ENCODE assay signal across 22 cellular contexts in genomic region chr19:33687761-33688656, GRCh38.
"Had no signal": no experiment of that assay in that cellular context is flagged by ENCODE, and none has a peak within 500 bp of the region (broad histone marks: within the 10 kb centered on the region; RNA-seq: fewer than 3 reads in every experiment).

No MANE protein-coding gene starts in this region.

- ATAC-seq: activated naive CD4-positive, alpha-beta T cell treated with anti-CD3 and anti-CD28 coated beads, Interleukin-2, amount 50 U/mL, for 72 hours; gastrocnemius medialis; left colon; mucosa of descending colon; T-helper 17 cell had no signal

- H3K4me1 Mint-ChIP-seq: memory B cell, naive B cell, T-helper 17 cell had no signal

- H3K9me3 Mint-ChIP-seq: activated CD4-positive, alpha-beta memory T cell treated with anti-CD3 and anti-CD28 coated beads for 36 hours; activated naive CD4-positive, alpha-beta T cell treated with anti-CD3 and anti-CD28 coated beads, Interleukin-2, amount 50 U/mL, for 72 hours; activated T-helper 1 cell treated with anti-CD3 and anti-CD28 coated beads, Interleukin-12 subunit alpha, Interleukin-12 subunit beta, Interleukin-2, Interleukin-4 antibody, amounts not matched to agents 30 ng/mL and 10 ng/mL and 1 ng/mL, durations not matched to agents 14 hours and 24 hours and 36 hours; memory B cell; naive B cell had no signal

- H3K36me3 ChIP-seq: colonic mucosa, esophagus squamous epithelium, gastrocnemius medialis, thyroid gland had no signal

- H3K9me3 ChIP-seq: colonic mucosa, esophagus squamous epithelium, gastrocnemius medialis, mucosa of descending colon, thyroid gland had no signal

- H3K4me3 Mint-ChIP-seq: activated CD4-positive, alpha-beta memory T cell treated with anti-CD3 and anti-CD28 coated beads for 36 hours; activated T-helper 1 cell treated with anti-CD3 and anti-CD28 coated beads, Interleukin-12 subunit alpha, Interleukin-12 subunit beta, Interleukin-2, Interleukin-4 antibody, amounts not matched to agents 30 ng/mL and 10 ng/mL and 1 ng/mL, durations not matched to agents 14 hours and 24 hours and 36 hours; memory B cell; naive B cell; T-helper 17 cell had no signal

- H3K36me3 Mint-ChIP-seq: activated CD4-positive, alpha-beta memory T cell treated with anti-CD3 and anti-CD28 coated beads for 36 hours; activated naive CD4-positive, alpha-beta T cell treated with anti-CD3 and anti-CD28 coated beads, Interleukin-2, amount 50 U/mL, for 72 hours; memory B cell; naive B cell had no signal

- H3K27ac ChIP-seq: colonic mucosa, dorsolateral prefrontal cortex, esophagus squamous epithelium, gastrocnemius medialis, thyroid gland had no signal

- H3K4me1 ChIP-seq: colonic mucosa, gastrocnemius medialis had no signal

- H3K27ac Mint-ChIP-seq: activated CD4-positive, alpha-beta memory T cell treated with anti-CD3 and anti-CD28 coated beads for 36 hours; activated naive CD4-positive, alpha-beta T cell treated with anti-CD3 and anti-CD28 coated beads, Interleukin-2, amount 50 U/mL, for 72 hours; activated T-helper 1 cell treated with anti-CD3 and anti-CD28 coated beads, Interleukin-12 subunit alpha, Interleukin-12 subunit beta, Interleukin-2, Interleukin-4 antibody, amounts not matched to agents 30 ng/mL and 10 ng/mL and 1 ng/mL, durations not matched to agents 14 hours and 24 hours and 36 hours; memory B cell; naive B cell; progenitor cell of endocrine pancreas had no signal

- H3K27me3 ChIP-seq: colonic mucosa had no signal

- DNase-seq: activated CD4-positive, alpha-beta memory T cell treated with anti-CD3 and anti-CD28 coated beads for 36 hours; activated CD4-positive, alpha-beta T cell treated with anti-CD3 and anti-CD28 coated beads for 48 hours; activated CD4-positive, CD25-positive, alpha-beta regulatory T cell; colonic mucosa; esophagus squamous epithelium; gastrocnemius medialis; hypothalamus; left colon; mucosa of descending colon; naive B cell; occipital lobe; retina; stimulated activated CD4-positive, alpha-beta T cell treated with anti-CD3 and anti-CD28 coated beads, Interleukin-4, amount 100 ng/mL, for 24 hours; stimulated activated naive CD4-positive, alpha-beta T cell treated with Interleukin-2 at 50 U/mL for 16 hours; SW 1271; T-helper 17 cell; thyroid gland had no signal

- H3K4me3 ChIP-seq: colonic mucosa, dorsolateral prefrontal cortex, esophagus squamous epithelium, gastrocnemius medialis, mucosa of descending colon, thyroid gland had no signal
